ENCODE assay signal across 8 cellular contexts in the genomic region with DNA sequence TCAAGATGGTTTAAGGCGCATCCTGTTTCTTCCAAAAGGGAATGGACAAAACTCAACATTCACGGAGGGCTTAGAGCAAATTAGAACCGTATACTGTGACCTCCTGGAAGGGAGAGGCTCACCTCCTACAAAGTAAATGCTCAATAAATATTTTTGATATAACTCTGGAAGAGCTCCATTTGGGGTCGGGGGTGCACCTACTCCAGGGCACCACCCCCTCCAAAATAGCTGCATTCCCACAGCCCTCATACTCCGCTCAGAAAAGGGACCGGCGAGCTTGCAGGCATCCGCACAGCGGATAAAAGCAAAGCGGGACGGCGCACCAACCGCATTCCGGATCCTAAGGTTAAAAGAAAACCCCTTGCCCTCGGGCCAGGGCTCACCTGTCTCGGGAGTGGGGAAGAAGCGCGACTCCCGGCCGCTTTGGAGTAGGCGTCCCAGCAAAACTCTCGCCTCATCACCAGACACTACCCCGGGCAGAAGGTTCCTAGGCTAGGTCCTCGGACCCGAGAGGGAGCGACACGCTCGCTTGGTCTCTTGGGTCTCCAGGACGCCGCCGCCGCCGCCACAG.
DNase-seq lines count a peak whose midpoint lies in the region; ATAC-seq and TF ChIP-seq lines count a peak whose summit lies in the region.

No MANE protein-coding gene starts in this region.

- peaks cover 17% of the 10 kb centered on the region for H3F3A ChIP-seq in MM.1S (ENCODE audit: insufficient read depth, low read length)

- H2AFZ ChIP-seq in MM.1S (ENCODE audit: low read length) = peak overlapping the region; percentile 90

- H3K27ac Mint-ChIP-seq in nephron = peak overlapping the region; percentile 90 to 97 (median 97)

- H3K36me3 Mint-ChIP-seq in nephron (ENCODE audit: low read depth) = peaks cover 3% of the 10 kb centered on the region

- no peaks in the 10 kb centered on the region for H3K36me3 ChIP-seq in MM.1S (replicated peaks; ENCODE audit: insufficient read depth, low read length)

- H3K27ac ChIP-seq in MM.1S (ENCODE audit: low read length) = peak overlapping the region; percentile 90; the same call in 1 of the 2 replicates

- peaks cover 32% of the 10 kb centered on the region for H3K4me1 ChIP-seq in MM.1S (ENCODE audit: low read length)

- peak overlapping the region; percentile 92 to 96 (median 92) for H3K4me3 Mint-ChIP-seq in nephron

- peaks cover 38% of the 10 kb centered on the region for H3K4me1 Mint-ChIP-seq in nephron

- TF ChIP-seq CTCF in MM.1S (IDR thresholded peaks at IDR 0.05; ENCODE audit: low read length) = no peak
- no peak for TF ChIP-seq CTCF in nephron (IDR thresholded peaks at IDR 0.05; ENCODE audit: unreplicated experiment in 3 of 3)

- H3K9me2 ChIP-seq in MM.1S (replicated peaks; ENCODE audit: insufficient read depth, low read length) = no peaks in the 10 kb centered on the region

- peaks cover 59% of the 10 kb centered on the region for H3K79me2 ChIP-seq in MM.1S (ENCODE audit: low read length)

- H3K27me3 ChIP-seq in MM.1S (replicated peaks; ENCODE audit: insufficient read depth, low read length) = no peaks in the 10 kb centered on the region

- ATAC-seq in GM19023 (IDR thresholded peaks at IDR 0.05; ENCODE audit: unreplicated experiment) = peak; percentile 0
- no peak for ATAC-seq in HG02870 (IDR thresholded peaks at IDR 0.05; ENCODE audit: unreplicated experiment)

- peak overlapping the region; percentile 85 for H3K9ac ChIP-seq in MM.1S (ENCODE audit: low read length)

- H4K20me1 ChIP-seq in MM.1S (ENCODE audit: insufficient read depth, low read length) = no peaks in the 10 kb centered on the region

- H3K4me2 ChIP-seq in MM.1S (ENCODE audit: low read depth, low read length) = peak overlapping the region; percentile 89

- peak overlapping the region; percentile 93 for H3K4me3 ChIP-seq in MM.1S (ENCODE audit: low read length)

- no peaks in the 10 kb centered on the region for H3K9me3 ChIP-seq in MM.1S (replicated peaks; ENCODE audit: insufficient read depth, low read length)

- H3K9me3 Mint-ChIP-seq in nephron = no peaks in the 10 kb centered on the region

- H3K27me3 Mint-ChIP-seq in nephron (ENCODE audit: low read depth) = no peaks in the 10 kb centered on the region

- DNase-seq in MM.1S (no peak), NCI-H226 (no peak), NCI-H2227 treated with DMSO at 0.1 percent for 48 hours (lab: John Stamatoyannopoulos, UW) (no peak)
- peak; percentile 53 for DNase-seq in effector CD8-positive, alpha-beta T cell (lab: John Stamatoyannopoulos, UW)
- DNase-seq in activated CD4-positive, alpha-beta T cell treated with anti-CD3 and anti-CD28 coated beads for 1 hour = no peak
